Comparison of ENCODE assay signal across 34 cellular contexts in genomic region chr2:165224941-165225340, GRCh38.
"Had no signal": no experiment of that assay in that cellular context is flagged by ENCODE, and none has a peak within 500 bp of the region (broad histone marks: within the 10 kb centered on the region; RNA-seq: fewer than 3 reads in every experiment).

No MANE protein-coding gene starts in this region.

- H3K9me3 ChIP-seq: MG63 had no signal

- H3K36me3 ChIP-seq: MG63 had no signal

- DNase-seq: Karpas-422, Kasumi-1, MG63, MM.1S, MV-4-11, NCI-H1048, NCI-H1092, NCI-H1092 treated with DMSO at 0.1 percent for 48 hours, NCI-H1105, NCI-H1105 treated with DMSO at 0.1 percent for 48 hours, NCI-H1417, NCI-H1417 treated with DMSO at 0.1 percent for 48 hours, NCI-H1436, NCI-H1436 treated with DMSO at 0.1 percent for 48 hours, NCI-H146, NCI-H1694, NCI-H1694 treated with DMSO at 0.1 percent for 48 hours, NCI-H187, NCI-H187 treated with DMSO at 0.1 percent for 48 hours, NCI-H1930, NCI-H2029, NCI-H2029 treated with DMSO at 0.1 percent for 48 hours, NCI-H2081, NCI-H2081 treated with DMSO at 0.1 percent for 48 hours, NCI-H2107, NCI-H2171, NCI-H2171 treated with DMSO at 0.1 percent for 48 hours, NCI-H2227 treated with DMSO at 0.1 percent for 48 hours, NCI-H226, NCI-H345, NCI-H446, NCI-H446 treated with DMSO at 0.1 percent for 48 hours, NCI-H510A had no signal

- H3K9ac ChIP-seq: KMS-11 had no signal

- H3K27ac ChIP-seq: KMS-11 had no signal

- H3K4me2 ChIP-seq: KMS-11 had no signal

- H3K4me3 ChIP-seq: MG63 had no signal

- H3K27me3 ChIP-seq: MG63 had no signal
